18 cellular contexts compared by ENCODE assay signal in the genomic region with DNA sequence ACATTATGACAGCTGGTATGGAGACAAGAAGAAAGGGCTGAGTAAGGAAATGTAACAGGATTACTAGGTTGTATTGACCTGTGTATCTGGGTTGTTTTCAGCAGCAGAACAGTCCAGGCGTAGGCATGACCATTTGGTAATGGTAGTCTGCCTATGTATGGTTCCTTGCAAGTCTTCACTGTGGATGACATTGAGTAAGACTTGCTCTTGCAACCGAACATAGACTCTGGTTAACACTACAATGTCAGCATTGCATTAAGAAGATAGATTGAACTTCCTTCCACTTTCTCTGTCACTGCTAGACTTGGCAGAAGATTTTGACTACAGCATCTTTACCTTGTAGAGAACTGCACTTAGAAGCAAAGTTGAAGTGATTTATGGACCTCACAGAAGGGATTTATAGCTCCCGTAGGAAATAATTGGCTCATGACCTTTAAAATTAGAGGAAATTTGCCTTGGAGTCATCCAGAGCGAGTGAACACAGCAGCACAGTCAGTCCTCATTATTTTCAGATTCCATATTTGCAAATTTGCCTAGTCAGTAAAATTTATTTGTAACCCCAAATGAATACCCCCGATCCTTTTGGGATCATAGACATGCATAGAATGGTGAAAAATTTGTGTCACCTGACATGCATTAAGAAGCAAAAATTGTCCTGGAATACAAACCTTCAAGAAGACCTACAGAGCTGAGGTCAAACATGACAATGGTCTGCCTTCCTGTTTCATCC.
"Had no signal": no experiment of that assay in that cellular context is flagged by ENCODE, and none has a peak within 500 bp of the region (broad histone marks: within the 10 kb centered on the region; RNA-seq: fewer than 3 reads in every experiment).

No MANE protein-coding gene starts in this region.

- H3K4me1 ChIP-seq: adrenal gland, left ventricle myocardium inferior, upper lobe of left lung had no signal

- H3K4me3 ChIP-seq: adrenal gland, left ventricle myocardium inferior, thoracic aorta, upper lobe of left lung had no signal

- H3K27ac ChIP-seq: adrenal gland, left ventricle myocardium inferior, thoracic aorta, upper lobe of left lung had no signal

- H3K27me3 ChIP-seq: adrenal gland, upper lobe of left lung had no signal

- FAIRE-seq: astrocyte, frontal cortex had no signal

- H3K9me3 ChIP-seq: adrenal gland, left ventricle myocardium inferior, thoracic aorta, upper lobe of left lung had no signal

- DNase-seq: activated CD4-positive, alpha-beta T cell treated with anti-CD3 and anti-CD28 coated beads, Interleukin-2, amount 50 U/mL, for 4 hours; activated CD8-positive, alpha-beta memory T cell treated with anti-CD3 and anti-CD28 coated beads for 24 hours; activated CD8-positive, alpha-beta memory T cell treated with anti-CD3 and anti-CD28 coated beads, Interleukin-2, amount 50 U/mL, for 4 hours; activated T-cell treated with anti-CD3 and anti-CD28 coated beads, Interleukin-2, amount 50 U/mL, for 24 hours; adrenal gland; central memory CD4-positive, alpha-beta T cell; effector memory CD4-positive, alpha-beta T cell; hippocampal formation; left ventricle myocardium inferior; naive thymus-derived CD4-positive, alpha-beta T cell; retina; stimulated activated CD4-positive, alpha-beta T cell treated with anti-CD3 and anti-CD28 coated beads, Interleukin-4, amount 100 ng/mL, for 1 hour; stimulated activated naive CD4-positive, alpha-beta T cell treated with Interleukin-2 at 50 U/mL for 16 hours; T-helper 9 cell; upper lobe of left lung had no signal

- H3K36me3 ChIP-seq: adrenal gland, left ventricle myocardium inferior, thoracic aorta, upper lobe of left lung had no signal
